In the genomic region with DNA sequence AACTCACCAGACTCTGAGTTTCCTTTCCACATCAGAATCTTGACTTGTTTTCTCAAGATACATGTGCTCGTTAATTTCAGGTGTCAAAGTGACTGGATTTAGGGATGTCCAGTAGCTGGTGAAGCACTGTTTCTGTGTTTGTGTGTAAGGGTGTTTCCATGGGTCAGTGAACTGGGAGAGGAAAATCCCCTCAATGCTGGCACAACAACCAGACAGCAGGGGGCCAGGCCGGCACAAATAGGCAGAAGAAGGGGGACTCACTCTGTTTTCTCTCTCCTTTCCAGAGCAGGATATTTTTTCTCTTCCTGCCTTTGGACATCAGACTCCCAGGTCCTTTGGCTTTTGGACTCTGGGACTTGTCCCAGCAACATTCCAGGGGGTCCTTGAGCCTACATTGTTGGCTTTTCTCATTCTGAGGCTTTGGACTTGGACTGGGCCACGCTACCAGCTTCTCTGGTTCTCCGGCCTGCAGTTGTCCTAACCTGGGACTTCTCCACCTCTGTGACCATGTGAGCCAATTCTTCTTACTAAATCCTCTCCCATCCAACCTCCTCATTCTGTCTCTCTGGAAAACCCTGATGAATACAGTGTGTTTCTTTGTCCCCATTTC, we compare ENCODE assay signal across 1 cellular context.
A peak's percentile ranks its signal among the peaks of the same experiment; 100 is the strongest.
TF ChIP-seq lines count a peak whose summit lies in the region.

No MANE protein-coding gene starts in this region.

TF ChIP-seq in HepG2, 621 proteins besides CTCF, POLR2A, EP300 and RAD21:
- TF ChIP-seq, protein P1, sequence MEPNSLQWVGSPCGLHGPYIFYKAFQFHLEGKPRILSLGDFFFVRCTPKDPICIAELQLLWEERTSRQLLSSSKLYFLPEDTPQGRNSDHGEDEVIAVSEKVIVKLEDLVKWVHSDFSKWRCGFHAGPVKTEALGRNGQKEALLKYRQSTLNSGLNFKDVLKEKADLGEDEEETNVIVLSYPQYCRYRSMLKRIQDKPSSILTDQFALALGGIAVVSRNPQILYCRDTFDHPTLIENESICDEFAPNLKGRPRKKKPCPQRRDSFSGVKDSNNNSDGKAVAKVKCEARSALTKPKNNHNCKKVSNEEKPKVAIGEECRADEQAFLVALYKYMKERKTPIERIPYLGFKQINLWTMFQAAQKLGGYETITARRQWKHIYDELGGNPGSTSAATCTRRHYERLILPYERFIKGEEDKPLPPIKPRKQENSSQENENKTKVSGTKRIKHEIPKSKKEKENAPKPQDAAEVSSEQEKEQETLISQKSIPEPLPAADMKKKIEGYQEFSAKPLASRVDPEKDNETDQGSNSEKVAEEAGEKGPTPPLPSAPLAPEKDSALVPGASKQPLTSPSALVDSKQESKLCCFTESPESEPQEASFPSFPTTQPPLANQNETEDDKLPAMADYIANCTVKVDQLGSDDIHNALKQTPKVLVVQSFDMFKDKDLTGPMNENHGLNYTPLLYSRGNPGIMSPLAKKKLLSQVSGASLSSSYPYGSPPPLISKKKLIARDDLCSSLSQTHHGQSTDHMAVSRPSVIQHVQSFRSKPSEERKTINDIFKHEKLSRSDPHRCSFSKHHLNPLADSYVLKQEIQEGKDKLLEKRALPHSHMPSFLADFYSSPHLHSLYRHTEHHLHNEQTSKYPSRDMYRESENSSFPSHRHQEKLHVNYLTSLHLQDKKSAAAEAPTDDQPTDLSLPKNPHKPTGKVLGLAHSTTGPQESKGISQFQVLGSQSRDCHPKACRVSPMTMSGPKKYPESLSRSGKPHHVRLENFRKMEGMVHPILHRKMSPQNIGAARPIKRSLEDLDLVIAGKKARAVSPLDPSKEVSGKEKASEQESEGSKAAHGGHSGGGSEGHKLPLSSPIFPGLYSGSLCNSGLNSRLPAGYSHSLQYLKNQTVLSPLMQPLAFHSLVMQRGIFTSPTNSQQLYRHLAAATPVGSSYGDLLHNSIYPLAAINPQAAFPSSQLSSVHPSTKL (CRISPR knock-in tag; IDR thresholded peaks at IDR 0.05): 0 out of 2 replicates have a peak, but pooled peaks have one; percentile 11
- 0 out of 2 replicates have a peak, but pooled peaks have one; percentile 11 for TF ChIP-seq ZNF644 (CRISPR knock-in tag; IDR thresholded peaks at IDR 0.05; ENCODE audit: low read depth)
- no peak for TF ChIP-seq ZSCAN31 (CRISPR knock-in tag; IDR thresholded peaks at IDR 0.05; ENCODE audit: low read depth)
- TF ChIP-seq STAG1 (CRISPR knock-in tag; IDR thresholded peaks at IDR 0.05): peak; percentile 18; the same call in 1 of the 2 replicates
- TF ChIP-seq, protein P2, sequence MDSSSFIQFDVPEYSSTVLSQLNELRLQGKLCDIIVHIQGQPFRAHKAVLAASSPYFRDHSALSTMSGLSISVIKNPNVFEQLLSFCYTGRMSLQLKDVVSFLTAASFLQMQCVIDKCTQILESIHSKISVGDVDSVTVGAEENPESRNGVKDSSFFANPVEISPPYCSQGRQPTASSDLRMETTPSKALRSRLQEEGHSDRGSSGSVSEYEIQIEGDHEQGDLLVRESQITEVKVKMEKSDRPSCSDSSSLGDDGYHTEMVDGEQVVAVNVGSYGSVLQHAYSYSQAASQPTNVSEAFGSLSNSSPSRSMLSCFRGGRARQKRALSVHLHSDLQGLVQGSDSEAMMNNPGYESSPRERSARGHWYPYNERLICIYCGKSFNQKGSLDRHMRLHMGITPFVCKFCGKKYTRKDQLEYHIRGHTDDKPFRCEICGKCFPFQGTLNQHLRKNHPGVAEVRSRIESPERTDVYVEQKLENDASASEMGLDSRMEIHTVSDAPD (CRISPR knock-in tag; IDR thresholded peaks at IDR 0.05): no peak
- peak; percentile 36; the same call in 1 of the 2 replicates for TF ChIP-seq KDM2A (CRISPR knock-in tag; IDR thresholded peaks at IDR 0.05; ENCODE audit: borderline replicate concordance, low read depth)
- TF ChIP-seq HNF4A (CRISPR knock-in tag; IDR thresholded peaks at IDR 0.05): peak; percentile 70
- TF ChIP-seq MXI1 (IDR thresholded peaks at IDR 0.05; ENCODE audit: borderline replicate concordance, low read depth, low read length): no peak
- peak; percentile 84; the same call in 1 of the 2 replicates for TF ChIP-seq ZNF564 (CRISPR knock-in tag; IDR thresholded peaks at IDR 0.05)
- TF ChIP-seq SMC3 (IDR thresholded peaks at IDR 0.05; ENCODE audit: low read length): peak; percentile 52
- TF ChIP-seq, protein P3, sequence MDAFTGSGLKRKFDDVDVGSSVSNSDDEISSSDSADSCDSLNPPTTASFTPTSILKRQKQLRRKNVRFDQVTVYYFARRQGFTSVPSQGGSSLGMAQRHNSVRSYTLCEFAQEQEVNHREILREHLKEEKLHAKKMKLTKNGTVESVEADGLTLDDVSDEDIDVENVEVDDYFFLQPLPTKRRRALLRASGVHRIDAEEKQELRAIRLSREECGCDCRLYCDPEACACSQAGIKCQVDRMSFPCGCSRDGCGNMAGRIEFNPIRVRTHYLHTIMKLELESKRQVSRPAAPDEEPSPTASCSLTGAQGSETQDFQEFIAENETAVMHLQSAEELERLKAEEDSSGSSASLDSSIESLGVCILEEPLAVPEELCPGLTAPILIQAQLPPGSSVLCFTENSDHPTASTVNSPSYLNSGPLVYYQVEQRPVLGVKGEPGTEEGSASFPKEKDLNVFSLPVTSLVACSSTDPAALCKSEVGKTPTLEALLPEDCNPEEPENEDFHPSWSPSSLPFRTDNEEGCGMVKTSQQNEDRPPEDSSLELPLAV (CRISPR knock-in tag; conservative IDR thresholded peaks at IDR 0.05; ENCODE audit: low read depth): no peak
- no peak for TF ChIP-seq U2AF1 (optimal IDR thresholded peaks at IDR 0.05; ENCODE audit: low read depth, low read length)
- TF ChIP-seq, protein P4, sequence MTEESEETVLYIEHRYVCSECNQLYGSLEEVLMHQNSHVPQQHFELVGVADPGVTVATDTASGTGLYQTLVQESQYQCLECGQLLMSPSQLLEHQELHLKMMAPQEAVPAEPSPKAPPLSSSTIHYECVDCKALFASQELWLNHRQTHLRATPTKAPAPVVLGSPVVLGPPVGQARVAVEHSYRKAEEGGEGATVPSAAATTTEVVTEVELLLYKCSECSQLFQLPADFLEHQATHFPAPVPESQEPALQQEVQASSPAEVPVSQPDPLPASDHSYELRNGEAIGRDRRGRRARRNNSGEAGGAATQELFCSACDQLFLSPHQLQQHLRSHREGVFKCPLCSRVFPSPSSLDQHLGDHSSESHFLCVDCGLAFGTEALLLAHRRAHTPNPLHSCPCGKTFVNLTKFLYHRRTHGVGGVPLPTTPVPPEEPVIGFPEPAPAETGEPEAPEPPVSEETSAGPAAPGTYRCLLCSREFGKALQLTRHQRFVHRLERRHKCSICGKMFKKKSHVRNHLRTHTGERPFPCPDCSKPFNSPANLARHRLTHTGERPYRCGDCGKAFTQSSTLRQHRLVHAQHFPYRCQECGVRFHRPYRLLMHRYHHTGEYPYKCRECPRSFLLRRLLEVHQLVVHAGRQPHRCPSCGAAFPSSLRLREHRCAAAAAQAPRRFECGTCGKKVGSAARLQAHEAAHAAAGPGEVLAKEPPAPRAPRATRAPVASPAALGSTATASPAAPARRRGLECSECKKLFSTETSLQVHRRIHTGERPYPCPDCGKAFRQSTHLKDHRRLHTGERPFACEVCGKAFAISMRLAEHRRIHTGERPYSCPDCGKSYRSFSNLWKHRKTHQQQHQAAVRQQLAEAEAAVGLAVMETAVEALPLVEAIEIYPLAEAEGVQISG (CRISPR knock-in tag; IDR thresholded peaks at IDR 0.05): no peak
- TF ChIP-seq RBAK (CRISPR knock-in tag; IDR thresholded peaks at IDR 0.05): peak; percentile 97
- TF ChIP-seq TEAD3 (CRISPR knock-in tag; optimal IDR thresholded peaks at IDR 0.05; ENCODE audit: borderline replicate concordance): peak; percentile 61
